Comparison of ENCODE assay signal across 25 cellular contexts in genomic region chr17:73742915-73743314, GRCh38.
"Had no signal": no experiment of that assay in that cellular context is flagged by ENCODE, and none has a peak within 500 bp of the region (broad histone marks: within the 10 kb centered on the region; RNA-seq: fewer than 3 reads in every experiment).

No MANE protein-coding gene starts in this region.

- H3K27ac Mint-ChIP-seq: activated CD4-positive, alpha-beta memory T cell treated with anti-CD3 and anti-CD28 coated beads, Interleukin-2, amount 10 ng/mL, durations not matched to agents 7 days and 5 days; activated CD4-positive, alpha-beta T cell treated with anti-CD3 and anti-CD28 coated beads, Interleukin-2, amount 10 ng/mL, durations not matched to agents 24 days and 14 days; activated naive CD8-positive, alpha-beta T cell treated with anti-CD3 and anti-CD28 coated beads, Interleukin-2, amount 50 U/mL, for 24 hours; naive thymus-derived CD4-positive, alpha-beta T cell; stimulated activated memory B cell treated with anti-CD40 and anti-IgM and Interleukin-4, amounts not matched to agents 10 μg/mL and 1 μg/mL and 100 μg/mL, for 72 hours; T-helper 1 cell treated with Interleukin-12 subunit alpha and Interleukin-12 subunit beta and Interleukin-4 antibody, amounts not matched to agents 30 μg/mL and 1 μg/mL, for 36 hours had no signal

- H3K27me3 Mint-ChIP-seq: activated CD4-positive, alpha-beta T cell treated with anti-CD3 and anti-CD28 coated beads, Interleukin-2, amount 10 ng/mL, durations not matched to agents 24 days and 14 days; activated naive CD8-positive, alpha-beta T cell treated with anti-CD3 and anti-CD28 coated beads, Interleukin-2, amount 50 U/mL, for 24 hours; naive thymus-derived CD4-positive, alpha-beta T cell had no signal

- H3K27ac ChIP-seq: coronary artery, epithelial cell of prostate, gastroesophageal sphincter, heart left ventricle, left lung, sigmoid colon, stomach had no signal

- H3K9me3 Mint-ChIP-seq: activated CD4-positive, alpha-beta memory T cell treated with anti-CD3 and anti-CD28 coated beads, Interleukin-2, amount 10 ng/mL, durations not matched to agents 7 days and 5 days; activated CD4-positive, alpha-beta T cell treated with anti-CD3 and anti-CD28 coated beads, Interleukin-2, amount 10 ng/mL, durations not matched to agents 24 days and 14 days; activated naive CD8-positive, alpha-beta T cell treated with anti-CD3 and anti-CD28 coated beads, Interleukin-2, amount 50 U/mL, for 24 hours; neural crest cell; stimulated activated memory B cell treated with anti-CD40 and anti-IgM and Interleukin-4, amounts not matched to agents 10 μg/mL and 1 μg/mL and 100 μg/mL, for 72 hours; T-helper 1 cell treated with Interleukin-12 subunit alpha and Interleukin-12 subunit beta and Interleukin-4 antibody, amounts not matched to agents 30 μg/mL and 1 μg/mL, for 36 hours had no signal

- H3K4me3 Mint-ChIP-seq: activated CD4-positive, alpha-beta memory T cell treated with anti-CD3 and anti-CD28 coated beads, Interleukin-2, amount 10 ng/mL, durations not matched to agents 7 days and 5 days; activated CD4-positive, alpha-beta T cell treated with anti-CD3 and anti-CD28 coated beads, Interleukin-2, amount 10 ng/mL, durations not matched to agents 24 days and 14 days; activated naive CD8-positive, alpha-beta T cell treated with anti-CD3 and anti-CD28 coated beads, Interleukin-2, amount 50 U/mL, for 24 hours; naive thymus-derived CD4-positive, alpha-beta T cell; neural crest cell; stimulated activated memory B cell treated with anti-CD40 and anti-IgM and Interleukin-4, amounts not matched to agents 10 μg/mL and 1 μg/mL and 100 μg/mL, for 72 hours; T-helper 1 cell treated with Interleukin-12 subunit alpha and Interleukin-12 subunit beta and Interleukin-4 antibody, amounts not matched to agents 30 μg/mL and 1 μg/mL, for 36 hours had no signal

- H3K4me3 ChIP-seq: coronary artery, gastroesophageal sphincter, heart left ventricle, left lung, lung, sigmoid colon, smooth muscle cell, stomach had no signal

- H3K9me3 ChIP-seq: heart left ventricle, left lung, sigmoid colon had no signal

- H3K4me1 Mint-ChIP-seq: activated CD4-positive, alpha-beta memory T cell treated with anti-CD3 and anti-CD28 coated beads, Interleukin-2, amount 10 ng/mL, durations not matched to agents 7 days and 5 days; activated CD4-positive, alpha-beta T cell treated with anti-CD3 and anti-CD28 coated beads, Interleukin-2, amount 10 ng/mL, durations not matched to agents 24 days and 14 days had no signal

- H3K4me1 ChIP-seq: gastroesophageal sphincter, sigmoid colon had no signal

- DNase-seq: activated CD4-positive, alpha-beta memory T cell treated with anti-CD3 and anti-CD28 coated beads, Interleukin-2, amount 10 ng/mL, durations not matched to agents 7 days and 5 days; activated CD4-positive, alpha-beta T cell treated with anti-CD3 and anti-CD28 coated beads, Interleukin-2, amount 10 ng/mL, durations not matched to agents 24 days and 14 days; activated gamma-delta T cell; activated naive CD4-positive, alpha-beta T cell treated with anti-CD3 and anti-CD28 coated beads, Interleukin-2, amount 50 U/mL, for 16 hours; activated naive CD8-positive, alpha-beta T cell treated with anti-CD3 and anti-CD28 coated beads, Interleukin-2, amount 50 U/mL, for 24 hours; activated T-cell treated with anti-CD3 and anti-CD28 coated beads for 4 hours; cerebellar nuclear complex; heart left ventricle; naive thymus-derived CD4-positive, alpha-beta T cell; retina; sigmoid colon; stimulated activated CD4-positive, alpha-beta T cell treated with anti-CD3 and anti-CD28 coated beads, Interleukin-15, amount 100 ng/mL, for 24 hours; stomach; T1000; trophoblast cell had no signal

- ATAC-seq: activated CD4-positive, CD25-positive, alpha-beta regulatory T cell treated with anti-CD3 and anti-CD28 coated beads, Interleukin-2, amount 50 U/mL, for 24 hours; activated naive CD8-positive, alpha-beta T cell treated with anti-CD3 and anti-CD28 coated beads, Interleukin-2, amount 50 U/mL, for 24 hours; gastroesophageal sphincter; heart left ventricle; left lung; naive thymus-derived CD4-positive, alpha-beta T cell; stimulated activated memory B cell treated with anti-CD40 and anti-IgM and Interleukin-4, amounts not matched to agents 10 μg/mL and 1 μg/mL and 100 μg/mL, for 72 hours had no signal

- H3K36me3 ChIP-seq: gastroesophageal sphincter, heart left ventricle, left lung, sigmoid colon, stomach had no signal

- H3K36me3 Mint-ChIP-seq: naive thymus-derived CD4-positive, alpha-beta T cell; stimulated activated memory B cell treated with anti-CD40 and anti-IgM and Interleukin-4, amounts not matched to agents 10 μg/mL and 1 μg/mL and 100 μg/mL, for 72 hours had no signal
